ENCODE assay signal across 25 cellular contexts in the genomic region with DNA sequence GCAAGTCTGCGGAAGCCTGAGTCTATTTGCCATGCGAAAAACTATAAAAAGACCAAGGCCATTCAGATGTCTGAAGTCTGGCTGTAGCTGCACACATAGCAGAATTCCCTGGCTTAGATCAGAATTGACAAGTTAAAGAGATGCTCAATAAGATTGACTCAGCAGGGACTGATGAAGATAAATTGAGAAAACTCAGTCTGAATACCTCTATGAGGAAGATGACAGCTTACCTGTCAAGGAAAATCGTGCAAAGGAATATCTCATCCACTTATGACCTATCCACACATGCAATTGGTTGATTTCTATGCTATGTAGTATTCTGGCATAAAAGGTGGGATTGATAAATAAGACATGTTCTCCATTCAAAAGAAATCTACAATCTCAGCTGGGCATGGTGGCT.
"Had no signal": no experiment of that assay in that cellular context is flagged by ENCODE, and none has a peak within 500 bp of the region (broad histone marks: within the 10 kb centered on the region; RNA-seq: fewer than 3 reads in every experiment).

No MANE protein-coding gene starts in this region.

- H3K27me3 ChIP-seq: colonic mucosa, dorsolateral prefrontal cortex, esophagus muscularis mucosa, esophagus squamous epithelium, foreskin keratinocyte, gastrocnemius medialis, gastroesophageal sphincter, heart left ventricle, heart right ventricle had no signal

- DNase-seq: colonic mucosa; cortex of kidney; dermis blood vessel endothelial cell; dorsolateral prefrontal cortex; effector CD4-positive, alpha-beta T cell; effector CD8-positive, alpha-beta T cell; effector memory CD4-positive, alpha-beta T cell; effector memory CD8-positive, alpha-beta T cell; endodermal cell; erythroblast; esophagus squamous epithelium; foreskin fibroblast; foreskin keratinocyte; foreskin melanocyte; gastrocnemius medialis; glutamatergic neuron; head of caudate nucleus; heart left ventricle; heart right ventricle had no signal

- H3K4me3 Mint-ChIP-seq: dendritic cell treated with granulocyte-macrophage colony-stimulating factor and Interleukin-4, amounts not matched to agents 40 ng/mL and 50 ng/mL, for 4 days; effector memory CD8-positive, alpha-beta T cell; endodermal cell had no signal

- H3K27ac ChIP-seq: colonic mucosa, coronary artery, dorsolateral prefrontal cortex, epithelial cell of prostate, esophagus muscularis mucosa, esophagus squamous epithelium, foreskin keratinocyte, gastrocnemius medialis, gastroesophageal sphincter, heart left ventricle, heart right ventricle had no signal

- H3K4me1 ChIP-seq: colonic mucosa, esophagus muscularis mucosa, gastrocnemius medialis, gastroesophageal sphincter, heart left ventricle, heart right ventricle had no signal

- H3K9me3 ChIP-seq: colonic mucosa, esophagus muscularis mucosa, esophagus squamous epithelium, gastrocnemius medialis, gastroesophageal sphincter had no signal

- H3K27ac Mint-ChIP-seq: dendritic cell treated with granulocyte-macrophage colony-stimulating factor and Interleukin-4, amounts not matched to agents 40 ng/mL and 50 ng/mL, for 4 days; effector memory CD8-positive, alpha-beta T cell; endodermal cell had no signal

- ATAC-seq: effector memory CD8-positive, alpha-beta T cell; esophagus mucosa; foreskin keratinocyte; gastrocnemius medialis; gastroesophageal sphincter; heart left ventricle; heart right ventricle had no signal

- H3K4me3 ChIP-seq: colonic mucosa, coronary artery, dorsolateral prefrontal cortex, esophagus muscularis mucosa, esophagus squamous epithelium, gastrocnemius medialis, gastroesophageal sphincter, heart left ventricle, heart right ventricle had no signal

- H3K36me3 ChIP-seq: colonic mucosa, esophagus muscularis mucosa, esophagus squamous epithelium, gastrocnemius medialis, gastroesophageal sphincter, heart left ventricle, heart right ventricle had no signal

- H3K4me1 Mint-ChIP-seq: endodermal cell had no signal

- H3K27me3 Mint-ChIP-seq: dendritic cell treated with granulocyte-macrophage colony-stimulating factor and Interleukin-4, amounts not matched to agents 40 ng/mL and 50 ng/mL, for 4 days; effector memory CD8-positive, alpha-beta T cell had no signal

- H3K9me3 Mint-ChIP-seq: dendritic cell treated with granulocyte-macrophage colony-stimulating factor and Interleukin-4, amounts not matched to agents 40 ng/mL and 50 ng/mL, for 4 days; effector memory CD8-positive, alpha-beta T cell had no signal
